30 cellular contexts compared by ENCODE assay signal in the genomic region with DNA sequence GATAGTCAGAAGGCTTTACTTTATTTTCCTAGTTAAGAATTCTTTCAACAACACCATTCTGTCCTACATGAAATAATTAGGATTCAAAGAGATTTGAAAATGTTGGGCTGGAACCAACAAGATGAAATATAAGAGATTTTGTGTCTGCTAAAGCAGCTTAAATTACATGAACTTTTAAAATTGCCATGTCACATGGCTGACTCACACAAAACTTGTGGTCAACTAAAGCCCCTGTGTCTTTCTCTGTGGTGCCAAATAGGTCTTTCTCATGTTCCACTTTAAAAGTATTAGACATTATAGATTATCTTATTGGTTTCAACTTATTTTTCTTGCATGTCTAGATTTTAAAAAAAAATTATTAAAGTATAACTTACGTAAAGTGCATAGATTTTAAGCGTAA.
A peak's percentile ranks its signal among the peaks of the same experiment; 100 is the strongest.
DNase-seq lines count a peak whose midpoint lies in the region; ATAC-seq, FAIRE-seq and TF ChIP-seq lines count a peak whose summit lies in the region.
"Had no signal": no experiment of that assay in that cellular context is flagged by ENCODE, and none has a peak within 500 bp of the region (broad histone marks: within the 10 kb centered on the region; RNA-seq: fewer than 3 reads in every experiment).

No MANE protein-coding gene starts in this region.

- no peak overlapping the region for H3K9ac ChIP-seq in astrocyte (ENCODE audit: low read length)

- H3K36me3 Mint-ChIP-seq in astrocyte (ENCODE audit: low read depth, unreplicated experiment) (no peaks in the 10 kb centered on the region), mesothelial cell of epicardium (no peaks in the 10 kb centered on the region)
- no peaks in the 10 kb centered on the region for H3K36me3 Mint-ChIP-seq in CD4-positive, alpha-beta memory T cell
- H3K36me3 Mint-ChIP-seq: activated naive CD8-positive, alpha-beta T cell treated with anti-CD3 and anti-CD28 coated beads, Interleukin-2, amount 10 ng/mL, durations not matched to agents 7 days and 5 days had no signal

- POLR2A ChIA-PET in CD4-positive, alpha-beta memory T cell (lab: Charles Lee; ENCODE audit: partially characterized antibody) = no interaction called here

- H3K9me3 Mint-ChIP-seq in astrocyte (ENCODE audit: unreplicated experiment) (no peaks in the 10 kb centered on the region), mesothelial cell of epicardium (peaks cover 19% of the 10 kb centered on the region)
- H3K9me3 Mint-ChIP-seq in CD4-positive, alpha-beta memory T cell = peaks cover 0 to 5% (median 0%) of the 10 kb centered on the region in 8 donors
- H3K9me3 Mint-ChIP-seq: activated CD4-positive, alpha-beta T cell treated with anti-CD3 and anti-CD28 coated beads, Interleukin-2, amount 10 ng/mL, durations not matched to agents 24 days and 14 days; activated naive CD8-positive, alpha-beta T cell treated with anti-CD3 and anti-CD28 coated beads, Interleukin-2, amount 10 ng/mL, durations not matched to agents 7 days and 5 days; CD4-positive, alpha-beta T cell had no signal

- no peak overlapping the region for H3K4me3 ChIP-seq in astrocyte (ENCODE audit: insufficient read depth, low read depth, low read length)
- H3K4me3 ChIP-seq in CD4-positive, alpha-beta memory T cell (ENCODE audit: low read length in 2 of 2) = no peak overlapping the region
- H3K4me3 ChIP-seq: heart left ventricle, testis, vagina had no signal

- no peaks in the 10 kb centered on the region for H3K27me3 Mint-ChIP-seq in astrocyte (ENCODE audit: low read depth, unreplicated experiment)
- no peaks in the 10 kb centered on the region for H3K27me3 Mint-ChIP-seq in mesothelial cell of epicardium (ENCODE audit: low read depth)
- H3K27me3 Mint-ChIP-seq in CD4-positive, alpha-beta memory T cell = no peaks in the 10 kb centered on the region
- H3K27me3 Mint-ChIP-seq: CD4-positive, alpha-beta T cell; progenitor cell of endocrine pancreas had no signal

- intact Hi-C loops in CD4-positive, alpha-beta memory T cell (cut with micrococcal nuclease) = no loop called here

- no peaks in the 10 kb centered on the region for H3K4me1 ChIP-seq in astrocyte (ENCODE audit: insufficient read depth, low read length)
- H3K4me1 ChIP-seq in CD4-positive, alpha-beta memory T cell (ENCODE audit: insufficient read depth, low read length) = no peaks in the 10 kb centered on the region
- H3K4me1 ChIP-seq: heart left ventricle, testis, vagina had no signal

- no peaks in the 10 kb centered on the region for H3K36me3 ChIP-seq in astrocyte (ENCODE audit: insufficient read depth, low read length)
- H3K36me3 ChIP-seq in CD4-positive, alpha-beta memory T cell (ENCODE audit: insufficient read depth, low read length) = no peaks in the 10 kb centered on the region
- H3K36me3 ChIP-seq: heart left ventricle, vagina had no signal

- no peaks in the 10 kb centered on the region for H3K4me1 Mint-ChIP-seq in astrocyte (ENCODE audit: low read depth, unreplicated experiment)
- H3K4me1 Mint-ChIP-seq in mesothelial cell of epicardium = no peaks in the 10 kb centered on the region
- H3K4me1 Mint-ChIP-seq in CD4-positive, alpha-beta memory T cell = no peaks in the 10 kb centered on the region
- H3K4me1 Mint-ChIP-seq: activated CD4-positive, alpha-beta T cell treated with anti-CD3 and anti-CD28 coated beads, Interleukin-2, amount 10 ng/mL, durations not matched to agents 24 days and 14 days had no signal

- H3K27ac ChIP-seq in astrocyte (ENCODE audit: low read depth, low read length) = no peak overlapping the region
- H3K27ac ChIP-seq in CD4-positive, alpha-beta memory T cell (ENCODE audit: low read depth, low read length) = no peak overlapping the region
- H3K27ac ChIP-seq: heart left ventricle, testis, vagina had no signal

- CTCF ChIA-PET in CD4-positive, alpha-beta memory T cell (lab: Charles Lee; ENCODE audit: partially characterized antibody) = no interaction called here

- ATAC-seq in GM18861 (IDR thresholded peaks at IDR 0.05; ENCODE audit: unreplicated experiment) = no peak
- ATAC-seq in omental fat pad (ENCODE audit: low FRiP score) = no peak
- ATAC-seq: heart left ventricle had no signal

- no peaks in the 10 kb centered on the region for H4K20me1 ChIP-seq in astrocyte (ENCODE audit: insufficient read depth, low read length)

- H3K4me2 ChIP-seq in astrocyte (ENCODE audit: low read length) = no peak overlapping the region

- no peak overlapping the region for H3K27ac Mint-ChIP-seq in astrocyte (ENCODE audit: unreplicated experiment)
- no peak overlapping the region for H3K27ac Mint-ChIP-seq in mesothelial cell of epicardium
- no peak overlapping the region for H3K27ac Mint-ChIP-seq in CD4-positive, alpha-beta memory T cell
- H3K27ac Mint-ChIP-seq: activated CD4-positive, alpha-beta T cell treated with anti-CD3 and anti-CD28 coated beads, Interleukin-2, amount 10 ng/mL, durations not matched to agents 24 days and 14 days; activated naive CD8-positive, alpha-beta T cell treated with anti-CD3 and anti-CD28 coated beads, Interleukin-2, amount 10 ng/mL, durations not matched to agents 7 days and 5 days; CD4-positive, alpha-beta T cell; progenitor cell of endocrine pancreas had no signal

- H3K4me3 Mint-ChIP-seq in astrocyte (ENCODE audit: unreplicated experiment) (no peak overlapping the region), mesothelial cell of epicardium (no peak overlapping the region)
- no peak overlapping the region for H3K4me3 Mint-ChIP-seq in CD4-positive, alpha-beta memory T cell
- H3K4me3 Mint-ChIP-seq: activated CD4-positive, alpha-beta T cell treated with anti-CD3 and anti-CD28 coated beads, Interleukin-2, amount 10 ng/mL, durations not matched to agents 24 days and 14 days; activated naive CD8-positive, alpha-beta T cell treated with anti-CD3 and anti-CD28 coated beads, Interleukin-2, amount 10 ng/mL, durations not matched to agents 7 days and 5 days; CD4-positive, alpha-beta T cell had no signal

- no peak for FAIRE-seq in astrocyte (lab: Jason Lieb, UNC)
- FAIRE-seq: A204.1, GM12892 had no signal

- H3K9me3 ChIP-seq in astrocyte (ENCODE audit: insufficient read depth, low read depth, low read length) = no peaks in the 10 kb centered on the region
- no peaks in the 10 kb centered on the region for H3K9me3 ChIP-seq in CD4-positive, alpha-beta memory T cell (ENCODE audit: control insufficient read depth in 1 of 2, low read length in 2 of 2)
- H3K9me3 ChIP-seq: testis, vagina had no signal

- DNase-seq in AG20443 (ENCODE audit: low spot score) (peak; percentile 10), LHCN-M2 (ENCODE audit: low read depth) (peak; percentile 68), astrocyte (ENCODE audit: low read depth) (peak; percentile 46), fibroblast of peridontal ligament (ENCODE audit: extremely low read depth) (peak; percentile 71), omental fat pad (ENCODE audit: low spot score) (no peak), mesothelial cell of epicardium (ENCODE audit: low spot score in 2 of 2, unreplicated experiment in 2 of 2) (no peak)
- no peak for DNase-seq in CD4-positive, alpha-beta memory T cell
- DNase-seq: activated CD4-positive, alpha-beta T cell treated with anti-CD3 and anti-CD28 coated beads, Interleukin-2, amount 10 ng/mL, durations not matched to agents 24 days and 14 days; activated effector memory CD4-positive, alpha-beta T cell treated with anti-CD3 and anti-CD28 coated beads, Interleukin-2, amount 50 U/mL, for 16 hours; activated naive CD8-positive, alpha-beta T cell treated with anti-CD3 and anti-CD28 coated beads, Interleukin-2, amount 10 ng/mL, durations not matched to agents 7 days and 5 days; activated T-cell treated with anti-CD3 and anti-CD28 coated beads, Interleukin-2, amount 50 U/mL, for 1 hour; AML-193; CD4-positive, alpha-beta T cell; effector CD4-positive, alpha-beta T cell; GOT3; heart left ventricle; KBM-7; kidney glomerular epithelial cell; NCI-H1436 treated with DMSO at 0.1 percent for 48 hours; NCI-H2107; NCI-H446 treated with DMSO at 0.1 percent for 48 hours; NCI-H82; SHP77; stimulated activated naive CD4-positive, alpha-beta T cell; testis had no signal

- H3K79me2 ChIP-seq in astrocyte (ENCODE audit: insufficient read depth, low read length) = no peaks in the 10 kb centered on the region

- no peak overlapping the region for H2AFZ ChIP-seq in astrocyte (ENCODE audit: low read depth, low read length)

- H3K27me3 ChIP-seq in astrocyte (ENCODE audit: insufficient read depth, low read length) = no peaks in the 10 kb centered on the region
- H3K27me3 ChIP-seq in CD4-positive, alpha-beta memory T cell (ENCODE audit: insufficient read depth, low read length) = no peaks in the 10 kb centered on the region
- H3K27me3 ChIP-seq: testis, vagina had no signal

- no peak for TF ChIP-seq CTCF in astrocyte (IDR thresholded peaks at IDR 0.05; ENCODE audit: insufficient read depth, low read depth, low read length)
- no peak for TF ChIP-seq CTCF in omental fat pad (IDR thresholded peaks at IDR 0.05)
- no peak for TF ChIP-seq CTCF in mesothelial cell of epicardium (IDR thresholded peaks at IDR 0.05; ENCODE audit: unreplicated experiment)

Comparison
In these comparisons a context has a peak if more than half of its experiments do, and no peak if none do; other contexts are left out.
1. DNase-seq: peak in AG20443 (single experiment), LHCN-M2 (single experiment), astrocyte (single experiment) and fibroblast of peridontal ligament (single experiment); none in omental fat pad (single experiment), mesothelial cell of epicardium (0 of 2) and CD4-positive, alpha-beta memory T cell (0 of 5).